ENCODE assay signal across 8 cellular contexts in the genomic region with DNA sequence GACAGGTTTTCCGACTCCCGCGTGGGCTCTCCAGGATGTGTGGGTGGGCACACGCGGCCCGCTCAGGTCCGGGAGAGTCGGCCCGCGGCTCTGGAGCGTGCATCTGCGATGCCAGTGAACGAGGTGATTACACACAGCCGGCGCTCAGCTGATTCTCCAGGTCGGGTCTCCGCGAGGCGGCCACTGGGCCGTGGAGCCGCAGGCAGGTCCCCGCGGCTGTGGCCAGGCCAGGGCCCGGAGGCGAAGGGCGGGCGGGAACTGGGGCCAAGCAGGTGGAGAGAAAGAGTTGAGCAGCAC. TPM values are rescaled to one million over a fixed set of nuclear protein-coding genes. Genes with fewer than 3 reads are reported as not detected.
DNase-seq lines count a peak whose midpoint lies in the region; ATAC-seq and TF ChIP-seq lines count a peak whose summit lies in the region.

No MANE protein-coding gene starts in this region.

- no peaks in the 10 kb centered on the region for H3K9me3 ChIP-seq in CD8-positive, alpha-beta memory T cell (ENCODE audit: low read length)
- H3K9me3 ChIP-seq in right atrium auricular region: no peaks in the 10 kb centered on the region
- no peaks in the 10 kb centered on the region for H3K9me3 ChIP-seq in trophoblast cell (ENCODE audit: insufficient read depth, low read depth, low read length)

- CTCF ChIA-PET in CD8-positive, alpha-beta memory T cell (lab: Charles Lee): no interaction called here
- CTCF ChIA-PET in WTC11 (lab: Charles Lee): interaction anchor here (1.2 to 15.1 kb wide), 5 partner anchors 13 to 495 kb away, joined by 3 to 224 read pairs (median 10); partner anchors contain the start of gene PAK6

- no peak overlapping the region for H2BK5ac ChIP-seq in trophoblast cell (ENCODE audit: low read depth, low read length, poor library complexity)

- H4K8ac ChIP-seq in trophoblast cell (ENCODE audit: low read depth, low read length): no peak overlapping the region

- peaks cover 13% of the 10 kb centered on the region for H3K79me1 ChIP-seq in trophoblast cell (ENCODE audit: low read length)

- no peaks in the 10 kb centered on the region for H3K36me3 ChIP-seq in CD8-positive, alpha-beta memory T cell (ENCODE audit: insufficient read depth, low read length)
- H3K36me3 ChIP-seq in right atrium auricular region (no peaks in the 10 kb centered on the region), trophoblast cell (ENCODE audit: control insufficient read depth in 1 of 2, insufficient read depth in 2 of 2, low read length in 2 of 2) (no peaks in the 10 kb centered on the region)

- TF ChIP-seq POLR2A in GM18505 (IDR thresholded peaks at IDR 0.05; ENCODE audit: borderline replicate concordance, extremely low read depth, insufficient read depth, insufficient read length): no peak

- peak overlapping the region; percentile 23 for H2BK12ac ChIP-seq in trophoblast cell (ENCODE audit: low read length)

- DNase-seq in CD8-positive, alpha-beta memory T cell: no peak
- DNase-seq in WTC11 (ENCODE audit: low spot score) (no peak), right atrium auricular region (ENCODE audit: low spot score) (no peak), trophoblast cell (peak in 1 of 2 donors; percentile 41), DMS153 (lab: John Stamatoyannopoulos, UW) (no peak), RPMI8226 (no peak), NCI-H345 (lab: John Stamatoyannopoulos, UW) (no peak)

- H3K4ac ChIP-seq in trophoblast cell (ENCODE audit: low read depth, low read length): no peak overlapping the region

- H4K91ac ChIP-seq in trophoblast cell (ENCODE audit: low read depth, low read length): peak overlapping the region; percentile 23

- ATAC-seq in WTC11 (no peak), GM18505 (IDR thresholded peaks at IDR 0.05; ENCODE audit: unreplicated experiment) (no peak)

- H2BK120ac ChIP-seq in trophoblast cell (ENCODE audit: insufficient read depth, low read length, poor library complexity): no peak overlapping the region

- H4K12ac ChIP-seq in trophoblast cell (ENCODE audit: low read depth, low read length): peak overlapping the region; percentile 37

- peak overlapping the region; percentile 76 for H3K4me2 ChIP-seq in trophoblast cell (ENCODE audit: low read length)

- H3K18ac ChIP-seq in trophoblast cell (ENCODE audit: low read length): no peak overlapping the region

- H3K4me3 ChIP-seq in CD8-positive, alpha-beta memory T cell (ENCODE audit: low read length): no peak overlapping the region
- H3K4me3 ChIP-seq in right atrium auricular region (peak overlapping the region; percentile 45 to 67), trophoblast cell (ENCODE audit: low read depth, low read length) (no peak overlapping the region)

- no peak overlapping the region for H3K23ac ChIP-seq in trophoblast cell (ENCODE audit: low read length)

- H3K4me3 Mint-ChIP-seq in CD8-positive, alpha-beta memory T cell: peak overlapping the region in 5 of 7 donors; percentile 18 to 78 (median 53)
- peak overlapping the region; percentile 52 for H3K4me3 Mint-ChIP-seq in WTC11

- no peak for TF ChIP-seq CTCF in WTC11 (IDR thresholded peaks at IDR 0.05)
- TF ChIP-seq CTCF in right atrium auricular region (IDR thresholded peaks at IDR 0.05): no peak

- H3K9me3 Mint-ChIP-seq in CD8-positive, alpha-beta memory T cell: no peaks in the 10 kb centered on the region
- H3K9me3 Mint-ChIP-seq in WTC11: no peaks in the 10 kb centered on the region

- H3K36me3 Mint-ChIP-seq in CD8-positive, alpha-beta memory T cell: peaks cover 0 to 2% (median 0%) of the 10 kb centered on the region in 3 donors
- no peaks in the 10 kb centered on the region for H3K36me3 Mint-ChIP-seq in WTC11

- peak overlapping the region; percentile 29 for H2AK5ac ChIP-seq in trophoblast cell (ENCODE audit: low read length)

- peak overlapping the region; percentile 88 for H2AFZ ChIP-seq in trophoblast cell (ENCODE audit: insufficient read depth, low read length, poor library complexity)

- H3K4me1 ChIP-seq in CD8-positive, alpha-beta memory T cell (ENCODE audit: insufficient read depth, low read length): peaks cover 7% of the 10 kb centered on the region
- peaks cover 0 to 47% of the 10 kb centered on the region in 2 donors for H3K4me1 ChIP-seq in right atrium auricular region
- H3K4me1 ChIP-seq in trophoblast cell (ENCODE audit: control insufficient read depth in 1 of 2, insufficient read depth in 2 of 2, low read length in 2 of 2): peaks cover 30 to 34% of the 10 kb centered on the region in 2 experiments

- peaks cover 9% of the 10 kb centered on the region for H3K79me2 ChIP-seq in trophoblast cell (ENCODE audit: control insufficient read depth, insufficient read depth, low read length, poor library complexity)

- no peak overlapping the region for H3K27ac ChIP-seq in CD8-positive, alpha-beta memory T cell (ENCODE audit: low read depth, low read length)
- H3K27ac ChIP-seq in right atrium auricular region (peak overlapping the region; percentile 67 to 72), trophoblast cell (ENCODE audit: low read depth, low read length) (no peak overlapping the region)

- no peak overlapping the region for H3K9ac ChIP-seq in trophoblast cell (ENCODE audit: low read length)

- WGBS in trophoblast cell (ENCODE audit: extremely low coverage, insufficient coverage, insufficient read length): no CpG with 5 or more reads among the region's 27 CpGs

- H3K14ac ChIP-seq in trophoblast cell (ENCODE audit: low read length): peak overlapping the region; percentile 66

- POLR2A ChIA-PET in CD8-positive, alpha-beta memory T cell (lab: Charles Lee): no interaction called here
- POLR2A ChIA-PET in WTC11 (lab: Charles Lee): no interaction called here

- H3K4me1 Mint-ChIP-seq in CD8-positive, alpha-beta memory T cell: peaks cover 13 to 22% (median 18%) of the 10 kb centered on the region in 3 donors
- H3K4me1 Mint-ChIP-seq in WTC11: peaks cover 18% of the 10 kb centered on the region

- no peak overlapping the region for H3K27ac Mint-ChIP-seq in CD8-positive, alpha-beta memory T cell
- no peak overlapping the region for H3K27ac Mint-ChIP-seq in WTC11

- H3K27me3 Mint-ChIP-seq in CD8-positive, alpha-beta memory T cell: peaks cover 15 to 22% of the 10 kb centered on the region in 2 donors
- peaks cover 38% of the 10 kb centered on the region for H3K27me3 Mint-ChIP-seq in WTC11 (ENCODE audit: low read depth)

- peaks cover 7% of the 10 kb centered on the region for H3K27me3 ChIP-seq in CD8-positive, alpha-beta memory T cell (ENCODE audit: insufficient read depth, low read length, poor library complexity, severe bottlenecking)
- H3K27me3 ChIP-seq in right atrium auricular region: no peaks in the 10 kb centered on the region
- H3K27me3 ChIP-seq in trophoblast cell (ENCODE audit: insufficient read depth, low read length): peaks cover 4% of the 10 kb centered on the region

TF ChIP-seq in WTC11, 78 proteins besides CTCF, POLR2A, EP300 and RAD21:
- 0 out of 2 replicates have a peak, but pooled peaks have one; percentile 1 for TF ChIP-seq MLX (CRISPR knock-in tag; IDR thresholded peaks at IDR 0.05)
- TF ChIP-seq ZNF219 (CRISPR knock-in tag; IDR thresholded peaks at IDR 0.05; ENCODE audit: borderline replicate concordance): no peak

RNA-seq across cellular contexts. Expression of gene PAK6, which starts 13.2 kb away (rescaled TPM):
- 1 to 10 TPM; 1.7 to 1.9 TPM for total RNA-seq in CD8-positive, alpha-beta memory T cell
- polyA plus RNA-seq in CD8-positive, alpha-beta memory T cell: 2.8 TPM
- 8.7 to 11.7 TPM (median 9.6 TPM) in 3 replicates for total RNA-seq in WTC11 (2021)
- 10 to 100 TPM; 15.3 to 32.5 TPM for total RNA-seq in right atrium auricular region
- polyA plus RNA-seq in trophoblast cell (2013): 8.4 and 8.5 TPM in 2 replicates

RNA-seq across cellular contexts. Expression of gene ANKRD63, which starts 30.8 kb away (rescaled TPM):
- not detected for total RNA-seq in CD8-positive, alpha-beta memory T cell
- not detected for polyA plus RNA-seq in CD8-positive, alpha-beta memory T cell
- total RNA-seq in WTC11 (2021): 1.2 to 1.7 TPM (median 1.4 TPM) in 3 replicates
- total RNA-seq in right atrium auricular region: 1 to 10 TPM in 1 of 2 donors, under 1 TPM in 1; 0.44 to 1.3 TPM
- 0.15 and 0.21 TPM in 2 replicates for polyA plus RNA-seq in trophoblast cell (2013)

RNA-seq across cellular contexts. Expression of gene PLCB2, which starts 55.6 kb away (rescaled TPM):
- total RNA-seq in CD8-positive, alpha-beta memory T cell: 10 to 100 TPM; 57.3 to 57.7 TPM
- 34.8 TPM for polyA plus RNA-seq in CD8-positive, alpha-beta memory T cell
- total RNA-seq in WTC11 (2021): 14.2 to 18.5 TPM (median 15.2 TPM) in 3 replicates
- 1 to 10 TPM; 1.9 to 8.4 TPM for total RNA-seq in right atrium auricular region
- 1.1 and 1.5 TPM in 2 replicates for polyA plus RNA-seq in trophoblast cell (2013)

Comparison
In these comparisons a context has a peak if more than half of its experiments do, and no peak if none do; other contexts are left out.
1. H3K27ac ChIP-seq: peak in right atrium auricular region (2 of 2); none in CD8-positive, alpha-beta memory T cell (single experiment) and trophoblast cell (single experiment).
2. H3K4me3 ChIP-seq: peak in right atrium auricular region (2 of 2); none in CD8-positive, alpha-beta memory T cell (single experiment) and trophoblast cell (single experiment).